8 cellular contexts compared by ENCODE assay signal in genomic region chr12:125683748-125684381, GRCh38.
DNase-seq lines count a peak whose midpoint lies in the region; ATAC-seq lines count a peak whose summit lies in the region.

No MANE protein-coding gene starts in this region.

- H3K23ac ChIP-seq in mesendoderm (ENCODE audit: low read length) = no peak overlapping the region

- no peaks in the 10 kb centered on the region for H3K4me1 ChIP-seq in mesendoderm (ENCODE audit: control insufficient read depth, low read depth, low read length)

- CTCF ChIA-PET in activated naive CD4-positive, alpha-beta T cell treated with anti-CD3 and anti-CD28 coated beads for 36 hours (lab: Charles Lee) = interaction anchor here (0.6 kb wide), 1 partner anchor 185 kb away, joined by 3 read pairs; no protein-coding TSS in a partner anchor

- H3K27ac ChIP-seq in mesendoderm (ENCODE audit: low read depth, low read length) = no peak overlapping the region

- H3K9me3 Mint-ChIP-seq in activated naive CD4-positive, alpha-beta T cell treated with anti-CD3 and anti-CD28 coated beads for 36 hours = no peaks in the 10 kb centered on the region

- H3K27me3 Mint-ChIP-seq in activated naive CD4-positive, alpha-beta T cell treated with anti-CD3 and anti-CD28 coated beads for 36 hours (ENCODE audit: low read depth) = peaks cover 8% of the 10 kb centered on the region

- H2AK5ac ChIP-seq in mesendoderm (ENCODE audit: low read length) = no peak overlapping the region

- no peak overlapping the region for H2BK120ac ChIP-seq in mesendoderm (ENCODE audit: low read depth, low read length)

- H3K4me2 ChIP-seq in mesendoderm (ENCODE audit: low read length) = no peak overlapping the region

- H3K79me2 ChIP-seq in mesendoderm (ENCODE audit: control insufficient read depth, insufficient read depth, low read length) = no peaks in the 10 kb centered on the region

- peak; percentile 64 for DNase-seq in activated naive CD4-positive, alpha-beta T cell treated with anti-CD3 and anti-CD28 coated beads for 36 hours
- DNase-seq in activated naive CD4-positive, alpha-beta T cell treated with Interleukin-2 at 50 U/mL for 16 hours = no peak
- peak; percentile 46 to 52 for DNase-seq in activated CD4-positive, alpha-beta T cell treated with anti-CD3 and anti-CD28 coated beads, Interleukin-2, amount 50 U/mL, for 48 hours
- DNase-seq in mesendoderm (peak; percentile 81), dermis blood vessel endothelial cell (no peak), SIG-M5 (lab: John Stamatoyannopoulos, UW) (no peak)

- no peaks in the 10 kb centered on the region for H3K36me3 ChIP-seq in mesendoderm (ENCODE audit: control insufficient read depth, insufficient read depth, low read length)

- no peaks in the 10 kb centered on the region for H3K36me3 Mint-ChIP-seq in activated naive CD4-positive, alpha-beta T cell treated with anti-CD3 and anti-CD28 coated beads for 36 hours (ENCODE audit: low read depth)

- no peak overlapping the region for H3K56ac ChIP-seq in mesendoderm (ENCODE audit: low read length)

- H2BK15ac ChIP-seq in mesendoderm (replicated peaks; ENCODE audit: low read depth) = no peak overlapping the region

- no peaks in the 10 kb centered on the region for H3K4me1 Mint-ChIP-seq in activated naive CD4-positive, alpha-beta T cell treated with anti-CD3 and anti-CD28 coated beads for 36 hours (ENCODE audit: low read depth)

- H3K4ac ChIP-seq in mesendoderm (ENCODE audit: low read depth, low read length) = no peak overlapping the region

- H3K27ac Mint-ChIP-seq in activated naive CD4-positive, alpha-beta T cell treated with anti-CD3 and anti-CD28 coated beads for 36 hours = no peak overlapping the region

- no peak overlapping the region for H4K5ac ChIP-seq in mesendoderm (ENCODE audit: low read length)

- no peak overlapping the region for H2BK5ac ChIP-seq in mesendoderm (ENCODE audit: low read length)

- no peak overlapping the region for H3K9ac ChIP-seq in mesendoderm (ENCODE audit: low read length)

- ATAC-seq in HG02970 (IDR thresholded peaks at IDR 0.05; ENCODE audit: low FRiP score, unreplicated experiment) (peak; percentile 75), GM18873 (IDR thresholded peaks at IDR 0.05; ENCODE audit: low FRiP score, unreplicated experiment) (no peak)

- H4K8ac ChIP-seq in mesendoderm (ENCODE audit: low read depth, low read length) = no peak overlapping the region

- intact Hi-C loops in activated naive CD4-positive, alpha-beta T cell treated with anti-CD3 and anti-CD28 coated beads for 36 hours (cut with micrococcal nuclease) = loop anchor here (5.0 kb wide), 1 partner anchor 502 kb away; no protein-coding TSS in a partner anchor

- no CpG with 5 or more reads among the region's 30 CpGs for WGBS in mesendoderm (ENCODE audit: extremely low coverage, insufficient coverage, low lambda C conversion rate)

- no peak overlapping the region for H3K4me3 ChIP-seq in mesendoderm (ENCODE audit: low read length)

- H3K4me3 Mint-ChIP-seq in activated naive CD4-positive, alpha-beta T cell treated with anti-CD3 and anti-CD28 coated beads for 36 hours = no peak overlapping the region

- no peak overlapping the region for H3K18ac ChIP-seq in mesendoderm (ENCODE audit: low read length)

- no peaks in the 10 kb centered on the region for H3K79me1 ChIP-seq in mesendoderm (ENCODE audit: low read length)

- H3K27me3 ChIP-seq in mesendoderm (ENCODE audit: insufficient read depth, low read length, poor library complexity) = no peaks in the 10 kb centered on the region

Comparison
In these comparisons a context has a peak if more than half of its experiments do, and no peak if none do; other contexts are left out.
1. DNase-seq: peak in activated naive CD4-positive, alpha-beta T cell treated with anti-CD3 and anti-CD28 coated beads for 36 hours (single experiment), activated CD4-positive, alpha-beta T cell treated with anti-CD3 and anti-CD28 coated beads, Interleukin-2, amount 50 U/mL, for 48 hours (2 of 2) and mesendoderm (single experiment); none in activated naive CD4-positive, alpha-beta T cell treated with Interleukin-2 at 50 U/mL for 16 hours (single experiment), dermis blood vessel endothelial cell (single experiment) and SIG-M5 (single experiment).